Comparison of ENCODE assay signal across 8 cellular contexts in the genomic region with DNA sequence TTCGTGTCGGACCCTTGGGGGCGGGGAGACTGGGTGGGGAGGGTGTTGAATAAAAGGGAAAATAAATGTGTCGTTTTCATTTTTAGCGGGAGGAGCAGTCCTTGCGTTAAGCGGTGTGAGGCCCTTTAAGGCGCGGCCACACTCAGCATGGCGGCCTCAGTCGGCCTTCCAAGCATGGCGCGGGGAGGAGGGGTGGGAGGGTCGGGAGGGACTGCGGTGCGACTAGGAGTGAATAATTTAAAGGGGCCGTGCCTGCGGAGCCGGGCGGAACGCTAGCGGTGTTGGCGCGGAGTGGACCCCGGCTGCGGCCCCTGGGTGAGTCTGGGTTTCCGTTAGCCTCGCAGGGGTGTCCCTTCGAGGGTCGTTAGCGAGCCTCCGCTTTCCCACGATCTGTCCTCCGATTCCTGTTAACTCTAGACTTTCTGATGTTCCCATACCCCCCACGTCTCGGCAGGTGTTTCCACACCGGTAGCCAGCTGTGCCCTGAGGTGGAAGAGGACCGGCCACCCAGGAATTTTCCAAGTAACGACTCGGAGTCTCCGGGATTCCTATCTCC. TPM values are rescaled to one million over a fixed set of nuclear protein-coding genes. Genes with fewer than 3 reads are reported as not detected.
DNase-seq lines count a peak whose midpoint lies in the region; ATAC-seq and TF ChIP-seq lines count a peak whose summit lies in the region.

No MANE protein-coding gene starts in this region.

- H3K27me3 ChIP-seq in IMR-90 (ENCODE audit: control insufficient read depth, insufficient read depth, low read length): no peaks in the 10 kb centered on the region
- no peaks in the 10 kb centered on the region for H3K27me3 ChIP-seq in PC-9 (ENCODE audit: insufficient read depth, low read depth)
- H3K27me3 ChIP-seq in muscle layer of colon (ENCODE audit: control insufficient read depth in 1 of 2, insufficient read depth in 2 of 2, low read length in 2 of 2): no peaks in the 10 kb centered on the region

- TF ChIP-seq CTCF in IMR-90 (conservative IDR thresholded peaks at IDR 0.05; ENCODE audit: low read depth, low read length): no peak
- no peak for TF ChIP-seq CTCF in PC-9 (conservative IDR thresholded peaks at IDR 0.05)

- peak overlapping the region; percentile 93 for H3K27ac Mint-ChIP-seq in activated T-cell treated with anti-CD3 and anti-CD28 coated beads, Interleukin-2, amount 50 U/mL, for 72 hours

- intact Hi-C loops in IMR-90 (cut with micrococcal nuclease): loop anchor here (1.0 to 5.0 kb wide), 2 partner anchors 137 to 180 kb away; no protein-coding TSS in a partner anchor
- intact Hi-C loops in PC-9 (cut with micrococcal nuclease; ENCODE audit: unreplicated experiment): loop anchor here (1.0 to 10.0 kb wide), 4 partner anchors 12 to 179 kb away; partner anchors contain the start of gene MCOLN1

- DNase-seq in EH (ENCODE audit: low read depth): peak; percentile 88
- peak; percentile 85 for DNase-seq in IMR-90
- peak; percentile 65 to 74 for DNase-seq in PC-9
- peak; percentile 85 to 87 for DNase-seq in activated T-cell treated with anti-CD3 and anti-CD28 coated beads, Interleukin-2, amount 50 U/mL, for 72 hours
- peak; percentile 67 to 69 for DNase-seq in stimulated activated CD8-positive, alpha-beta memory T cell treated with anti-CD3 and anti-CD28 coated beads, Interleukin-4, amount 100 ng/mL, for 4 hours (ENCODE audit: low read depth in 2 of 2, low spot score in 1 of 2)

- peak overlapping the region; percentile 97 for H2AK9ac ChIP-seq in IMR-90 (replicated peaks; ENCODE audit: low read depth, low read length, poor library complexity)

- H2AFZ ChIP-seq in IMR-90 (replicated peaks; ENCODE audit: low read length, poor library complexity): peak overlapping the region; percentile 92
- peak overlapping the region; percentile 85 for H2AFZ ChIP-seq in PC-9

- H2BK120ac ChIP-seq in IMR-90 (ENCODE audit: low read depth, low read length): peak overlapping the region; percentile 38

- H4K20me1 ChIP-seq in IMR-90 (ENCODE audit: insufficient read depth, low read length) (no peaks in the 10 kb centered on the region), PC-9 (ENCODE audit: insufficient read depth) (no peaks in the 10 kb centered on the region)

- no peaks in the 10 kb centered on the region for H3K9me3 Mint-ChIP-seq in activated T-cell treated with anti-CD3 and anti-CD28 coated beads, Interleukin-2, amount 50 U/mL, for 72 hours

- no peak for TF ChIP-seq RAD21 in IMR-90 (IDR thresholded peaks at IDR 0.05; ENCODE audit: low read length)

- no peaks in the 10 kb centered on the region for H3K27me3 Mint-ChIP-seq in activated T-cell treated with anti-CD3 and anti-CD28 coated beads, Interleukin-2, amount 50 U/mL, for 72 hours (ENCODE audit: low read depth)

- H4K8ac ChIP-seq in IMR-90 (ENCODE audit: low read depth in 2 of 2, low read length in 2 of 2): peak overlapping the region; percentile 89 to 97

- H3K23ac ChIP-seq in IMR-90 (ENCODE audit: low read depth, low read length): peak overlapping the region; percentile 78

- TF ChIP-seq POLR2A in IMR-90 (IDR thresholded peaks at IDR 0.05; ENCODE audit: low read depth, low read length): no peak

- POLR2A ChIA-PET in IMR-90 (lab: Charles Lee; ENCODE audit: unreplicated experiment) (no interaction called here), PC-9 (lab: Charles Lee; ENCODE audit: unreplicated experiment) (no interaction called here)

- H3K4me3 Mint-ChIP-seq in activated T-cell treated with anti-CD3 and anti-CD28 coated beads, Interleukin-2, amount 50 U/mL, for 72 hours: peak overlapping the region; percentile 94 to 99

- H3K18ac ChIP-seq in IMR-90 (ENCODE audit: low read depth, low read length): peak overlapping the region; percentile 59

- peak overlapping the region; percentile 94 for H3K4me2 ChIP-seq in IMR-90 (ENCODE audit: low read depth, low read length)
- H3K4me2 ChIP-seq in PC-9: peak overlapping the region; percentile 100

- H3K4me3 ChIP-seq in IMR-90 (ENCODE audit: insufficient read depth, low read depth, low read length) (peak overlapping the region; percentile 55), PC-9 (peak overlapping the region; percentile 83), muscle layer of colon (ENCODE audit: low read depth in 1 of 2, low read length in 2 of 2) (peak overlapping the region; percentile 92 to 94)

- peak; percentile 67 for ATAC-seq in IMR-90 (ENCODE audit: low read depth)
- peak; percentile 53 to 57 for ATAC-seq in activated T-cell treated with anti-CD3 and anti-CD28 coated beads, Interleukin-2, amount 50 U/mL, for 72 hours (replicated peaks in 1 of 2)
- peak; percentile 64 for ATAC-seq in esophagus mucosa
- ATAC-seq in HG02981 (IDR thresholded peaks at IDR 0.05; ENCODE audit: unreplicated experiment): no peak

- in situ Hi-C loops in IMR-90 (cut with MboI; ENCODE audit: low sequenced_read_pairs): no loop called here

- peaks cover 16% of the 10 kb centered on the region; the same call in 1 of the 2 replicates for H3F3A ChIP-seq in PC-9 (ENCODE audit: insufficient read depth, low read depth)

- dilution Hi-C loops in IMR-90 (cut with HindIII; ENCODE audit: low sequenced_read_pairs, unreplicated experiment): no loop called here

- CTCF ChIA-PET in IMR-90 (lab: Yijun Ruan, JAX): interaction anchor here (0.5 to 1.9 kb wide), 4 partner anchors 15 to 204 kb away, joined by 3 to 9 read pairs (median 4); no protein-coding TSS in a partner anchor
- CTCF ChIA-PET in PC-9 (lab: Charles Lee): interaction anchor here (0.6 kb wide), 1 partner anchor 136 kb away, joined by 5 read pairs; no protein-coding TSS in a partner anchor

- no peaks in the 10 kb centered on the region for H3K9me3 ChIP-seq in IMR-90 (ENCODE audit: control insufficient read depth, insufficient read depth, low read length)
- no peaks in the 10 kb centered on the region for H3K9me3 ChIP-seq in PC-9 (ENCODE audit: insufficient read depth, low read depth)
- H3K9me3 ChIP-seq in muscle layer of colon (ENCODE audit: low read length): no peaks in the 10 kb centered on the region

- peaks cover 7% of the 10 kb centered on the region for H3K9me1 ChIP-seq in IMR-90 (ENCODE audit: insufficient read depth, low read length)

- no peaks in the 10 kb centered on the region for H3K79me2 ChIP-seq in PC-9 (ENCODE audit: low read depth)

- peak overlapping the region; percentile 91 for H4K5ac ChIP-seq in IMR-90 (ENCODE audit: low read depth, low read length)

- H3K56ac ChIP-seq in IMR-90 (ENCODE audit: extremely low read depth, insufficient read depth, low read length): peak overlapping the region; percentile 65

- H3K4me1 Mint-ChIP-seq in activated T-cell treated with anti-CD3 and anti-CD28 coated beads, Interleukin-2, amount 50 U/mL, for 72 hours (ENCODE audit: low read depth): peaks cover 20% of the 10 kb centered on the region

- WGBS in IMR-90 (ENCODE audit: extremely low coverage in 2 of 2, insufficient read length in 1 of 2), 2 experiments: 1% methylated on average over 26 of the region's 41 CpGs; no CpG with 5 or more reads in 1 of the 2 experiments

- peak overlapping the region; percentile 89 for H2BK5ac ChIP-seq in IMR-90 (ENCODE audit: low read depth, low read length, poor library complexity, severe bottlenecking)

- H3K14ac ChIP-seq in IMR-90 (replicated peaks; ENCODE audit: low read depth, low read length): peak overlapping the region; percentile 92

- H3K9ac ChIP-seq in IMR-90 (ENCODE audit: low read depth, low read length) (peak overlapping the region; percentile 94), muscle layer of colon (ENCODE audit: low read length) (peak overlapping the region; percentile 76)

- no peaks in the 10 kb centered on the region for H3K9me2 ChIP-seq in PC-9 (ENCODE audit: insufficient read depth)

- H2AK5ac ChIP-seq in IMR-90 (ENCODE audit: low read depth, low read length): peak overlapping the region; percentile 65; the same call in 1 of the 2 replicates

- H3K27ac ChIP-seq in IMR-90 (ENCODE audit: insufficient read depth, low read length) (peak overlapping the region; percentile 95), PC-9 (peak overlapping the region; percentile 76), muscle layer of colon (ENCODE audit: low read depth, low read length) (peak overlapping the region; percentile 94)

- no peak overlapping the region for H2BK20ac ChIP-seq in IMR-90 (ENCODE audit: low read depth, low read length)

- peaks cover 8 to 16% of the 10 kb centered on the region in 2 experiments; a peak in 2 of 4 replicates for H3K79me1 ChIP-seq in IMR-90 (ENCODE audit: low read depth in 1 of 2, low read length in 2 of 2)

- peaks cover 10% of the 10 kb centered on the region for H3K4me1 ChIP-seq in IMR-90 (ENCODE audit: control insufficient read depth, insufficient read depth, low read length)
- H3K4me1 ChIP-seq in PC-9 (replicated peaks; ENCODE audit: insufficient read depth): peaks cover 9% of the 10 kb centered on the region
- peaks cover 9% of the 10 kb centered on the region for H3K4me1 ChIP-seq in muscle layer of colon (ENCODE audit: insufficient read depth, low read length)

- H3K36me3 Mint-ChIP-seq in activated T-cell treated with anti-CD3 and anti-CD28 coated beads, Interleukin-2, amount 50 U/mL, for 72 hours (ENCODE audit: insufficient read depth in 2 of 2): peaks cover 1 to 7% of the 10 kb centered on the region in 2 donors

- BruUV-seq in IMR-90 (replicated peaks; lab: Mats Ljungman, UMichigan) (no TSS peak), PC-9 (replicated peaks; lab: Mats Ljungman, UMichigan) (TSS peak; percentile 60)

- peak overlapping the region; percentile 91 for H3K4ac ChIP-seq in IMR-90 (ENCODE audit: low read depth, low read length)

- H3K36me3 ChIP-seq in IMR-90 (ENCODE audit: control insufficient read depth, insufficient read depth, low read length) (peaks cover 7% of the 10 kb centered on the region; the same call in 1 of the 2 replicates), PC-9 (ENCODE audit: low read depth) (no peaks in the 10 kb centered on the region; the same call in 1 of the 2 replicates), muscle layer of colon (ENCODE audit: insufficient read depth, low read length) (peaks cover 19% of the 10 kb centered on the region)

- H2BK15ac ChIP-seq in IMR-90 (ENCODE audit: low read depth, low read length): no peak overlapping the region; the same call in 2 of the 3 replicates

- peak overlapping the region; percentile 69 for H4K91ac ChIP-seq in IMR-90 (ENCODE audit: insufficient read depth, low read depth, low read length)

RNA-seq across cellular contexts. Expression of gene PNPLA6, which starts 1.5 kb away (rescaled TPM):
- total RNA-seq in IMR-90 (2012; rRNA removed) (17.9 and 20.0 TPM in 2 replicates), PC-9 (2021) (121 and 139 TPM in 2 replicates), esophagus mucosa (48.1 TPM)
- polyA plus RNA-seq in IMR-90 (2012; rRNA removed): 52.7 and 55.6 TPM in 2 replicates
- polyA plus RNA-seq in IMR-90 (2012; cell fraction: cytosol; rRNA removed): 58.3 and 81.7 TPM in 2 replicates
- polyA plus RNA-seq in IMR-90 (2012; cell fraction: nucleus; rRNA removed; ENCODE audit: low replicate concordance): 105 and 216 TPM in 2 replicates
- 100 to 1,000 TPM; 102 to 144 TPM for total RNA-seq in activated T-cell treated with anti-CD3 and anti-CD28 coated beads, Interleukin-2, amount 50 U/mL, for 72 hours

RNA-seq across cellular contexts. Expression of gene MCOLN1, which starts 11.6 kb away (rescaled TPM):
- total RNA-seq in IMR-90 (2012; rRNA removed) (2.5 and 3.4 TPM in 2 replicates), PC-9 (2021) (10.4 and 16.0 TPM in 2 replicates), esophagus mucosa (9.2 TPM)
- polyA plus RNA-seq in IMR-90 (2012; rRNA removed): 19.6 and 24.3 TPM in 2 replicates
- polyA plus RNA-seq in IMR-90 (2012; cell fraction: cytosol; rRNA removed): 13.9 and 26.7 TPM in 2 replicates
- 48.5 and 136 TPM in 2 replicates for polyA plus RNA-seq in IMR-90 (2012; cell fraction: nucleus; rRNA removed; ENCODE audit: low replicate concordance)
- total RNA-seq in activated T-cell treated with anti-CD3 and anti-CD28 coated beads, Interleukin-2, amount 50 U/mL, for 72 hours: 10 to 100 TPM in 1 of 2 donors, 1 to 10 TPM in 1; 9.5 to 11.8 TPM

RNA-seq across cellular contexts. Expression of gene ZNF358, which starts 18.1 kb away (rescaled TPM):
- 5.4 and 9.2 TPM in 2 replicates for total RNA-seq in IMR-90 (2012; rRNA removed)
- polyA plus RNA-seq in IMR-90 (2012; rRNA removed): 30.7 and 34.9 TPM in 2 replicates
- polyA plus RNA-seq in IMR-90 (2012; cell fraction: cytosol; rRNA removed): 43.8 and 60.5 TPM in 2 replicates
- polyA plus RNA-seq in IMR-90 (2012; cell fraction: nucleus; rRNA removed; ENCODE audit: low replicate concordance): 19.3 and 34.2 TPM in 2 replicates
- total RNA-seq in PC-9 (2021): 60.7 and 85.3 TPM in 2 replicates
- total RNA-seq in activated T-cell treated with anti-CD3 and anti-CD28 coated beads, Interleukin-2, amount 50 U/mL, for 72 hours: 10 to 100 TPM; 13.6 to 14.1 TPM
- total RNA-seq in esophagus mucosa: 11.2 TPM

RNA-seq across cellular contexts. Expression of gene PEX11G, which starts 45.2 kb away (rescaled TPM):
- total RNA-seq in IMR-90 (2012; rRNA removed): 0.72 and 1.1 TPM in 2 replicates
- polyA plus RNA-seq in IMR-90 (2012; rRNA removed): 1.7 and 1.9 TPM in 2 replicates
- polyA plus RNA-seq in IMR-90 (2012; cell fraction: cytosol; rRNA removed): 2.8 and 3.6 TPM in 2 replicates
- 0.76 and 2.7 TPM in 2 replicates for polyA plus RNA-seq in IMR-90 (2012; cell fraction: nucleus; rRNA removed; ENCODE audit: low replicate concordance)
- 10.5 and 16.0 TPM in 2 replicates for total RNA-seq in PC-9 (2021)
- total RNA-seq in activated T-cell treated with anti-CD3 and anti-CD28 coated beads, Interleukin-2, amount 50 U/mL, for 72 hours: 1 to 10 TPM; 1.1 to 3.4 TPM
- 4.8 TPM for total RNA-seq in esophagus mucosa
